In genomic region chr12:79895804-79896203, GRCh38 we compare ENCODE assay signal across 18 cellular contexts. TPM values are rescaled to one million over a fixed set of nuclear protein-coding genes. Genes with fewer than 3 reads are reported as not detected.
DNase-seq lines count a peak whose midpoint lies in the region; ATAC-seq and TF ChIP-seq lines count a peak whose summit lies in the region.
"Had no signal": no experiment of that assay in that cellular context is flagged by ENCODE, and none has a peak within 500 bp of the region (broad histone marks: within the 10 kb centered on the region; RNA-seq: fewer than 3 reads in every experiment).

No MANE protein-coding gene starts in this region.

- no peak overlapping the region for H2AK5ac ChIP-seq in mesenchymal stem cell (ENCODE audit: low read length, severe bottlenecking)

- no peak for DNase-seq in CD8-positive, alpha-beta T cell
- DNase-seq in GM23248: no peak
- no peak for DNase-seq in SK-N-MC (ENCODE audit: low read depth, low spot score)
- DNase-seq in mesenchymal stem cell: no peak
- no peak for DNase-seq in midbrain (lab: John Stamatoyannopoulos, UW)
- no peak for DNase-seq in spleen
- DNase-seq: AML-193; DMS79 treated with DMSO at 0.1 percent for 48 hours; IMR-90; NCI-H1417; NCI-H187 treated with DMSO at 0.1 percent for 48 hours; NCI-H446; NCI-H526 treated with DMSO at 0.1 percent for 48 hours; NK-92 treated with Interleukin-12 subunit alpha and Interleukin-12 subunit beta, amount 100 ng/mL, for 24 hours had no signal

- H3K9me3 Mint-ChIP-seq in CD8-positive, alpha-beta T cell: no peaks in the 10 kb centered on the region

- H2AFZ ChIP-seq in GM23248: no peak overlapping the region
- H2AFZ ChIP-seq in mesenchymal stem cell (ENCODE audit: low read depth, low read length): no peak overlapping the region

- H2BK120ac ChIP-seq in mesenchymal stem cell (ENCODE audit: low read depth, low read length): no peak overlapping the region

- peaks cover 77% of the 10 kb centered on the region for H3K4me1 Mint-ChIP-seq in CD8-positive, alpha-beta T cell (ENCODE audit: low read depth)

- H3K4me3 Mint-ChIP-seq in CD8-positive, alpha-beta T cell: no peak overlapping the region

- H3F3A ChIP-seq in GM23248 (ENCODE audit: insufficient read depth): peaks cover 62% of the 10 kb centered on the region

- H3K79me1 ChIP-seq in mesenchymal stem cell (replicated peaks; ENCODE audit: low read length, poor library complexity, severe bottlenecking): peaks cover 5% of the 10 kb centered on the region

- H3K9me3 ChIP-seq in CD8-positive, alpha-beta T cell (ENCODE audit: low read length): no peaks in the 10 kb centered on the region
- H3K9me3 ChIP-seq in GM23248 (ENCODE audit: low read depth) (no peaks in the 10 kb centered on the region), SK-N-MC (ENCODE audit: low read depth, low read length) (no peaks in the 10 kb centered on the region; the same call in 1 of the 2 replicates), mesenchymal stem cell (ENCODE audit: control insufficient read depth, low read length) (no peaks in the 10 kb centered on the region), spleen (no peaks in the 10 kb centered on the region)

- TF ChIP-seq POLR2A in spleen (IDR thresholded peaks at IDR 0.05): no peak

- H3K36me3 Mint-ChIP-seq in CD8-positive, alpha-beta T cell: peaks cover 14% of the 10 kb centered on the region

- H3K18ac ChIP-seq in mesenchymal stem cell (ENCODE audit: low read depth in 1 of 2, low read length in 2 of 2): no peak overlapping the region

- no peak overlapping the region for H3K14ac ChIP-seq in mesenchymal stem cell (ENCODE audit: low read length in 2 of 2)

- intact Hi-C loops in CD8-positive, alpha-beta T cell (cut with DNase I, micrococcal nuclease): loop anchor here in 1 of 2 experiments (2.0 kb wide), 1 partner anchor 17 kb away; no protein-coding TSS in a partner anchor
- intact Hi-C loops in spleen (cut with DNase I; ENCODE audit: low total_unique reads): no loop called here

- H3K4me2 ChIP-seq in GM23248 (ENCODE audit: unreplicated experiment) (peak overlapping the region; percentile 67), mesenchymal stem cell (ENCODE audit: low read length, poor library complexity, severe bottlenecking) (no peak overlapping the region)

- H3K27ac Mint-ChIP-seq in CD8-positive, alpha-beta T cell: peak overlapping the region; percentile 23

- H3K9me2 ChIP-seq in GM23248 (ENCODE audit: insufficient read depth): no peaks in the 10 kb centered on the region

- 7% methylated on average over 1 of the region's 1 CpG for WGBS in GM23248 (ENCODE audit: low coverage in 1 of 2, low lambda C conversion rate in 2 of 2, missing lambda C conversion rate in 2 of 2), 2 experiments
- WGBS in mesenchymal stem cell: no CpG with 5 or more reads among the region's 1 CpG
- 84 to 90% (median 88%) methylated on average over 1 of the region's 1 CpG for WGBS in spleen, 5 donors

- no peak overlapping the region for H3K4me3 ChIP-seq in CD8-positive, alpha-beta T cell (ENCODE audit: low read depth, low read length)
- H3K4me3 ChIP-seq in GM23248: no peak overlapping the region
- H3K4me3 ChIP-seq in SK-N-MC: no peak overlapping the region
- H3K4me3 ChIP-seq in mesenchymal stem cell (ENCODE audit: insufficient read depth in 1 of 2, low read depth in 1 of 2, low read length in 2 of 2): no peak overlapping the region
- no peak overlapping the region for H3K4me3 ChIP-seq in spleen

- H4K20me1 ChIP-seq in GM23248 (ENCODE audit: insufficient read depth): 0 out of 2 replicates have a peak, but pooled peaks cover 5% of the 10 kb centered on the region

- peaks cover 96% of the 10 kb centered on the region for H3K79me2 ChIP-seq in GM23248 (ENCODE audit: insufficient read depth)

- POLR2A ChIA-PET in CD8-positive, alpha-beta T cell (lab: Charles Lee): interaction anchor here (1.0 kb wide), 1 partner anchor 9 kb away, joined by 3 read pairs; no protein-coding TSS in a partner anchor

- H4K8ac ChIP-seq in mesenchymal stem cell (ENCODE audit: low read length): no peak overlapping the region

- no peak overlapping the region for H2BK5ac ChIP-seq in mesenchymal stem cell (ENCODE audit: low read depth, low read length, poor library complexity, severe bottlenecking)

- CTCF ChIA-PET in CD8-positive, alpha-beta T cell (lab: Charles Lee): interaction anchor here (1.2 kb wide), 1 partner anchor 291 kb away, joined by 3 read pairs; no protein-coding TSS in a partner anchor

- in situ Hi-C loops in GM23248 (cut with MboI): no loop called here

- no peak overlapping the region for H3K9ac ChIP-seq in GM23248
- peak overlapping the region; percentile 14 for H3K9ac ChIP-seq in SK-N-MC (ENCODE audit: insufficient read length)
- H3K9ac ChIP-seq in mesenchymal stem cell (ENCODE audit: low read length): peak overlapping the region; percentile 52

- ATAC-seq in CD8-positive, alpha-beta T cell: no peak
- ATAC-seq in GM21526 (IDR thresholded peaks at IDR 0.05; ENCODE audit: low FRiP score, unreplicated experiment): no peak
- ATAC-seq in GM19035 (IDR thresholded peaks at IDR 0.05; ENCODE audit: unreplicated experiment): no peak
- ATAC-seq: Right ventricle myocardium inferior had no signal

- no peaks in the 10 kb centered on the region for H3K27me3 Mint-ChIP-seq in CD8-positive, alpha-beta T cell (ENCODE audit: low read depth)

- no peak overlapping the region for H3K23ac ChIP-seq in mesenchymal stem cell (ENCODE audit: low read length in 2 of 2)

- no peak overlapping the region for H2BK15ac ChIP-seq in mesenchymal stem cell (ENCODE audit: low read depth, poor library complexity, severe bottlenecking)

- TF ChIP-seq CTCF in CD8-positive, alpha-beta T cell (IDR thresholded peaks at IDR 0.05): no peak
- no peak for TF ChIP-seq CTCF in spleen (IDR thresholded peaks at IDR 0.05 in 8 of 11, conservative IDR thresholded peaks at IDR 0.05 in 3 of 11)

- H4K91ac ChIP-seq in mesenchymal stem cell (ENCODE audit: low read length): no peak overlapping the region

- peaks cover 13% of the 10 kb centered on the region for H3K4me1 ChIP-seq in CD8-positive, alpha-beta T cell (ENCODE audit: insufficient read depth, low read length)
- H3K4me1 ChIP-seq in GM23248 (ENCODE audit: insufficient read depth): peaks cover 67% of the 10 kb centered on the region
- H3K4me1 ChIP-seq in mesenchymal stem cell (ENCODE audit: control insufficient read depth, insufficient read depth, low read depth, low read length): no peaks in the 10 kb centered on the region
- H3K4me1 ChIP-seq in spleen: peaks cover 0 to 89% (median 46%) of the 10 kb centered on the region in 6 donors

- H3K27me3 ChIP-seq in CD8-positive, alpha-beta T cell (ENCODE audit: insufficient read depth, low read length): no peaks in the 10 kb centered on the region
- H3K27me3 ChIP-seq in GM23248 (replicated peaks; ENCODE audit: insufficient read depth) (no peaks in the 10 kb centered on the region), mesenchymal stem cell (ENCODE audit: control insufficient read depth in 1 of 2, insufficient read depth in 1 of 2, low read length in 2 of 2) (no peaks in the 10 kb centered on the region), spleen (replicated peaks in 1 of 7) (no peaks in the 10 kb centered on the region)

- no peaks in the 10 kb centered on the region for H3K36me3 ChIP-seq in CD8-positive, alpha-beta T cell (ENCODE audit: insufficient read depth, low read length)
- H3K36me3 ChIP-seq in GM23248 (ENCODE audit: low read depth) (no peaks in the 10 kb centered on the region), SK-N-MC (ENCODE audit: insufficient read depth, low read length) (peaks cover 13% of the 10 kb centered on the region; the same call in 1 of the 2 replicates), mesenchymal stem cell (ENCODE audit: control insufficient read depth in 1 of 2, insufficient read depth in 2 of 2, low read depth in 1 of 2, low read length in 2 of 2) (no peaks in the 10 kb centered on the region), spleen (peaks cover 0 to 5% (median 0%) of the 10 kb centered on the region in 6 donors)

- H3K27ac ChIP-seq in CD8-positive, alpha-beta T cell (ENCODE audit: low read depth, low read length): no peak overlapping the region
- H3K27ac ChIP-seq in GM23248: peak overlapping the region; percentile 61
- H3K27ac ChIP-seq in SK-N-MC: peak overlapping the region; percentile 85
- no peak overlapping the region for H3K27ac ChIP-seq in mesenchymal stem cell (ENCODE audit: low read length, poor library complexity, severe bottlenecking)
- H3K27ac ChIP-seq in spleen: no peak overlapping the region
- H3K27ac ChIP-seq: C4-2B had no signal

- H3K4ac ChIP-seq in mesenchymal stem cell (ENCODE audit: low read depth in 1 of 2, low read length in 2 of 2): no peak overlapping the region

- H2BK12ac ChIP-seq in mesenchymal stem cell (ENCODE audit: low read length in 2 of 2): no peak overlapping the region

RNA-seq across cellular contexts. Expression of gene PPP1R12A, which starts 39.1 kb away (rescaled TPM):
- total RNA-seq in CD8-positive, alpha-beta T cell: 10 to 100 TPM; 67.6 to 72.4 TPM
- 88.8 and 91.1 TPM in 2 replicates for total RNA-seq in GM23248 (2014; rRNA removed; shearing (Covaris generic))
- polyA plus RNA-seq in GM23248 (2016; fragmentation: Nextera tagmentation; extraction: Ambion mirVana) (129 and 144 TPM in 2 replicates), spleen (10 to 100 TPM; 14.4 to 22.5 (median 21.1) TPM)
- polyA plus RNA-seq in mesenchymal stem cell (2013, experiment 1 of 2): 167 TPM
- 165 TPM for polyA plus RNA-seq in mesenchymal stem cell (2013, experiment 2 of 2)
- 100 to 1,000 TPM in 5 of 7 donors, 10 to 100 TPM in 2; 91.1 to 141 (median 112) TPM for total RNA-seq in spleen

Comparison
In these comparisons a context has a peak if more than half of its experiments do, and no peak if none do; other contexts are left out.
1. H3K27ac ChIP-seq: peak in GM23248 (single experiment) and SK-N-MC (single experiment); none in CD8-positive, alpha-beta T cell (single experiment), mesenchymal stem cell (single experiment) and spleen (0 of 8).